20 cellular contexts compared by ENCODE assay signal in genomic region chr2:103208916-103209315, GRCh38.
"Had no signal": no experiment of that assay in that cellular context is flagged by ENCODE, and none has a peak within 500 bp of the region (broad histone marks: within the 10 kb centered on the region; RNA-seq: fewer than 3 reads in every experiment).

No MANE protein-coding gene starts in this region.

- H3K27ac ChIP-seq: coronary artery, dorsolateral prefrontal cortex, heart left ventricle, neutrophil, psoas muscle, sigmoid colon, skin epidermis, testis, tibial nerve had no signal

- H3K4me1 ChIP-seq: heart left ventricle, psoas muscle, sigmoid colon, testis, tibial nerve had no signal

- H3K9me3 ChIP-seq: neutrophil, psoas muscle, sigmoid colon, testis had no signal

- H3K4me3 ChIP-seq: coronary artery, dorsolateral prefrontal cortex, heart left ventricle, psoas muscle, sigmoid colon, skin epidermis, testis, tibial nerve had no signal

- DNase-seq: dorsolateral prefrontal cortex; effector memory CD4-positive, alpha-beta T cell; heart left ventricle; hippocampal formation; mesendoderm; naive thymus-derived CD8-positive, alpha-beta T cell; psoas muscle; sigmoid colon; stimulated activated CD4-positive, alpha-beta T cell treated with anti-CD3 and anti-CD28 coated beads, Interleukin-2, amount 100 ng/mL, for 24 hours; stimulated activated CD4-positive, alpha-beta T cell treated with anti-CD3 and anti-CD28 coated beads, Interleukin-4, amount 100 ng/mL, for 4 hours; stimulated activated naive B cell treated with anti-CD40 and anti-IgM and Interleukin-4, amounts not matched to agents 10 μg/mL and 1 μg/mL and 100 μg/mL, for 72 hours; stimulated activated naive CD8-positive, alpha-beta T cell treated with anti-CD3 and anti-CD28 coated beads, Interleukin-15, amount 100 ng/mL, for 72 hours; testis had no signal

- ATAC-seq: esophagus mucosa; heart left ventricle; naive thymus-derived CD8-positive, alpha-beta T cell; psoas muscle; stimulated activated naive B cell treated with anti-CD40 and anti-IgM and Interleukin-4, amounts not matched to agents 10 μg/mL and 1 μg/mL and 100 μg/mL, for 72 hours; stimulated activated naive CD8-positive, alpha-beta T cell treated with anti-CD3 and anti-CD28 coated beads, Interleukin-15, amount 100 ng/mL, for 72 hours had no signal

- H3K27me3 ChIP-seq: heart left ventricle, neutrophil, sigmoid colon, testis, tibial nerve had no signal

- FAIRE-seq: endometrium, frontal cortex had no signal

- H3K36me3 ChIP-seq: heart left ventricle, neutrophil, sigmoid colon, tibial nerve had no signal
